16 cellular contexts compared by ENCODE assay signal in genomic region chr16:64412578-64413280, GRCh38.
DNase-seq lines count a peak whose midpoint lies in the region; ATAC-seq and TF ChIP-seq lines count a peak whose summit lies in the region.
"Had no signal": no experiment of that assay in that cellular context is flagged by ENCODE, and none has a peak within 500 bp of the region (broad histone marks: within the 10 kb centered on the region; RNA-seq: fewer than 3 reads in every experiment).

No MANE protein-coding gene starts in this region.

- TF ChIP-seq CTCF in chondrocyte (IDR thresholded peaks at IDR 0.05) (no peak), kidney epithelial cell (IDR thresholded peaks at IDR 0.05; ENCODE audit: insufficient read depth, low read length, poor library complexity, severe bottlenecking) (no peak)

- H3K36me3 Mint-ChIP-seq in chondrocyte (ENCODE audit: low read depth) (no peaks in the 10 kb centered on the region), immature natural killer cell (peaks cover 0 to 6% (median 0%) of the 10 kb centered on the region in 3 donors)

- no peaks in the 10 kb centered on the region for H3K36me3 ChIP-seq in kidney epithelial cell (ENCODE audit: control insufficient read depth, insufficient read depth, low read length)
- H3K36me3 ChIP-seq: right lobe of liver had no signal

- H3K4me3 Mint-ChIP-seq in chondrocyte (ENCODE audit: unreplicated experiment) (peak overlapping the region; percentile 11), immature natural killer cell (no peak overlapping the region)
- H3K4me3 Mint-ChIP-seq: effector memory CD8-positive, alpha-beta T cell; stimulated activated naive CD8-positive, alpha-beta T cell treated with anti-CD3 and anti-CD28 coated beads, Interleukin-15, amount 100 ng/mL, for 72 hours had no signal

- H3K9me3 Mint-ChIP-seq in chondrocyte (ENCODE audit: low read depth) = peaks cover 6% of the 10 kb centered on the region
- peaks cover 11 to 52% (median 18%) of the 10 kb centered on the region in 6 donors for H3K9me3 Mint-ChIP-seq in immature natural killer cell

- ATAC-seq in GM19467 (IDR thresholded peaks at IDR 0.05; ENCODE audit: unreplicated experiment) = no peak
- ATAC-seq: A549; effector memory CD8-positive, alpha-beta T cell; right lobe of liver; stimulated activated naive CD8-positive, alpha-beta T cell treated with anti-CD3 and anti-CD28 coated beads, Interleukin-15, amount 100 ng/mL, for 72 hours had no signal

- no peaks in the 10 kb centered on the region for H3K27me3 ChIP-seq in kidney epithelial cell (ENCODE audit: control insufficient read depth, insufficient read depth, low read length)
- H3K27me3 ChIP-seq: right lobe of liver had no signal

- H3K4me1 Mint-ChIP-seq in chondrocyte (ENCODE audit: low read depth) = peaks cover 73% of the 10 kb centered on the region
- no peaks in the 10 kb centered on the region for H3K4me1 Mint-ChIP-seq in immature natural killer cell
- H3K4me1 Mint-ChIP-seq: stimulated activated naive CD8-positive, alpha-beta T cell treated with anti-CD3 and anti-CD28 coated beads, Interleukin-15, amount 100 ng/mL, for 72 hours had no signal

- H3K4me3 ChIP-seq in kidney epithelial cell (ENCODE audit: low read depth, low read length) = no peak overlapping the region
- H3K4me3 ChIP-seq: A549, right lobe of liver had no signal

- DNase-seq in AG08395 (ENCODE audit: low spot score) (peak; percentile 76), LHCN-M2 (ENCODE audit: low read depth) (peak; percentile 77), chondrocyte (ENCODE audit: low spot score) (no peak), kidney epithelial cell (ENCODE audit: low read depth) (peak; percentile 29), immature natural killer cell (no peak), cerebellum (ENCODE audit: low spot score) (no peak)
- DNase-seq in stimulated activated CD4-positive, alpha-beta T cell treated with anti-CD3 and anti-CD28 coated beads, Interleukin-4, amount 100 ng/mL, for 24 hours = no peak
- DNase-seq: Caco-2; effector memory CD8-positive, alpha-beta T cell; Kasumi-1; NCI-H2029; NCI-H82; right lobe of liver; stimulated activated naive CD8-positive, alpha-beta T cell treated with anti-CD3 and anti-CD28 coated beads, Interleukin-15, amount 100 ng/mL, for 72 hours had no signal

- H3K27me3 Mint-ChIP-seq in chondrocyte (ENCODE audit: low read depth) = no peaks in the 10 kb centered on the region
- H3K27me3 Mint-ChIP-seq in immature natural killer cell (ENCODE audit: low read depth in 3 of 3) = peaks cover 0 to 1% (median 0%) of the 10 kb centered on the region in 3 donors
- H3K27me3 Mint-ChIP-seq: effector memory CD8-positive, alpha-beta T cell; stimulated activated naive CD8-positive, alpha-beta T cell treated with anti-CD3 and anti-CD28 coated beads, Interleukin-15, amount 100 ng/mL, for 72 hours had no signal

- H3K27ac Mint-ChIP-seq in chondrocyte (ENCODE audit: unreplicated experiment) (peak overlapping the region; percentile 90), immature natural killer cell (no peak overlapping the region)
- H3K27ac Mint-ChIP-seq: effector memory CD8-positive, alpha-beta T cell; stimulated activated naive CD8-positive, alpha-beta T cell treated with anti-CD3 and anti-CD28 coated beads, Interleukin-15, amount 100 ng/mL, for 72 hours had no signal

Comparison
In these comparisons a context has a peak if more than half of its experiments do, and no peak if none do; other contexts are left out.
1. DNase-seq: peak in AG08395 (single experiment), LHCN-M2 (single experiment) and kidney epithelial cell (single experiment); none in chondrocyte (single experiment), immature natural killer cell (0 of 3), cerebellum (single experiment) and stimulated activated CD4-positive, alpha-beta T cell treated with anti-CD3 and anti-CD28 coated beads, Interleukin-4, amount 100 ng/mL, for 24 hours (single experiment).